Comparison of ENCODE assay signal across 35 cellular contexts in the genomic region with DNA sequence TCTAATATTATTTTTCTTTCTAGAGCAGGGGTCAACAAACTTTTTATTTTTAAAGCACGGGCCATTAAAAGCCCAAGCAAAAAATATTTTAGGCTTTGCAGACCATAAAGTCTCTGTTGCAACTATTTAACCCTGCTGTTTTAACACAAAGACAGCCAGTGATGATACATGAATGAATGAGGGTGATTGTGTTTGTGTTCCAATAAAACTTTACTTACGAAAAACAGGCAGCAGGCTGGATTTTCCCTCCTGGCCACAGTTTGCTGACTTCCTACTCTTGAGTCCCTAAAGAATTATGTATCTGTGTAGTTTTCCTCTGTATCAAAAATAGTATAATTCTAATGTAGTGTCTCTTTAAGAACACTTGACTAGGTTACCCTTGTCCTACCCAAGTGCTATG.
"Had no signal": no experiment of that assay in that cellular context is flagged by ENCODE, and none has a peak within 500 bp of the region (broad histone marks: within the 10 kb centered on the region; RNA-seq: fewer than 3 reads in every experiment).

No MANE protein-coding gene starts in this region.

- H3K4me1 Mint-ChIP-seq: activated B cell treated with CpG ODN at 0.5 μM for 24 hours; activated CD4-positive, alpha-beta T cell treated with anti-CD3 and anti-CD28 coated beads, Interleukin-2, amount 10 ng/mL, durations not matched to agents 24 days and 14 days; activated naive CD8-positive, alpha-beta T cell treated with anti-CD3 and anti-CD28 coated beads for 36 hours; activated T-helper 17 cell treated with anti-CD3 and anti-CD28 coated beads, Interleukin-2, amount 50 U/mL, for 72 hours had no signal

- ATAC-seq: activated CD8-positive, alpha-beta T cell treated with anti-CD3 and anti-CD28 coated beads for 36 hours; activated naive CD4-positive, alpha-beta T cell treated with anti-CD3 and anti-CD28 coated beads, Interleukin-2, amount 50 U/mL, for 72 hours; activated T-cell treated with anti-CD3 and anti-CD28 coated beads, Interleukin-2, amount 50 U/mL, for 4 hours; activated T-cell treated with anti-CD3 and anti-CD28 coated beads, Interleukin-2, amount 50 U/mL, for 72 hours; activated T-helper 17 cell treated with anti-CD3 and anti-CD28 coated beads, Interleukin-2, amount 50 U/mL, for 72 hours; body of pancreas had no signal

- H3K9me3 Mint-ChIP-seq: activated CD8-positive, alpha-beta T cell treated with anti-CD3 and anti-CD28 coated beads for 36 hours; activated naive CD4-positive, alpha-beta T cell treated with anti-CD3 and anti-CD28 coated beads for 36 hours had no signal

- FAIRE-seq: astrocyte, TTC549 had no signal

- H3K4me3 Mint-ChIP-seq: activated B cell treated with CpG ODN at 0.5 μM for 24 hours; activated CD4-positive, alpha-beta memory T cell treated with anti-CD3 and anti-CD28 coated beads for 36 hours; activated CD4-positive, alpha-beta T cell treated with anti-CD3 and anti-CD28 coated beads, Interleukin-2, amount 10 ng/mL, durations not matched to agents 24 days and 14 days; activated CD8-positive, alpha-beta T cell treated with anti-CD3 and anti-CD28 coated beads for 36 hours; activated naive CD4-positive, alpha-beta T cell treated with anti-CD3 and anti-CD28 coated beads for 36 hours; activated naive CD8-positive, alpha-beta T cell treated with anti-CD3 and anti-CD28 coated beads for 36 hours; activated T-cell treated with anti-CD3 and anti-CD28 coated beads, Interleukin-2, amount 50 U/mL, for 4 hours; activated T-cell treated with anti-CD3 and anti-CD28 coated beads, Interleukin-2, amount 50 U/mL, for 72 hours; activated T-helper 1 cell treated with anti-CD3 and anti-CD28 coated beads, Interleukin-12 subunit alpha, Interleukin-12 subunit beta, Interleukin-2, Interleukin-4 antibody, amounts not matched to agents 30 ng/mL and 10 ng/mL and 1 ng/mL, durations not matched to agents 14 hours and 24 hours and 36 hours; activated T-helper 17 cell treated with anti-CD3 and anti-CD28 coated beads, Interleukin-2, amount 50 U/mL, for 72 hours; T-helper 1 cell treated with Interleukin-12 subunit alpha and Interleukin-12 subunit beta and Interleukin-4 antibody, amounts not matched to agents 30 μg/mL and 1 μg/mL, for 36 hours; T-helper 2 cell treated with Interferon-gamma antibody and Interleukin-4, amounts not matched to agents 5 μg/mL and 100 μg/mL, for 36 hours had no signal

- H3K27ac Mint-ChIP-seq: activated B cell treated with CpG ODN at 0.5 μM for 24 hours; activated CD4-positive, alpha-beta memory T cell treated with anti-CD3 and anti-CD28 coated beads for 36 hours; activated CD4-positive, alpha-beta T cell treated with anti-CD3 and anti-CD28 coated beads, Interleukin-2, amount 10 ng/mL, durations not matched to agents 24 days and 14 days; activated CD8-positive, alpha-beta T cell treated with anti-CD3 and anti-CD28 coated beads for 36 hours; activated naive CD4-positive, alpha-beta T cell treated with anti-CD3 and anti-CD28 coated beads for 36 hours; activated naive CD4-positive, alpha-beta T cell treated with anti-CD3 and anti-CD28 coated beads, Interleukin-2, amount 50 U/mL, for 72 hours; activated naive CD8-positive, alpha-beta T cell treated with anti-CD3 and anti-CD28 coated beads for 36 hours; activated T-cell treated with anti-CD3 and anti-CD28 coated beads, Interleukin-2, amount 50 U/mL, for 72 hours; activated T-helper 1 cell treated with anti-CD3 and anti-CD28 coated beads, Interleukin-12 subunit alpha, Interleukin-12 subunit beta, Interleukin-2, Interleukin-4 antibody, amounts not matched to agents 30 ng/mL and 10 ng/mL and 1 ng/mL, durations not matched to agents 14 hours and 24 hours and 36 hours; activated T-helper 17 cell treated with anti-CD3 and anti-CD28 coated beads, Interleukin-2, amount 50 U/mL, for 72 hours; T-helper 1 cell treated with Interleukin-12 subunit alpha and Interleukin-12 subunit beta and Interleukin-4 antibody, amounts not matched to agents 30 μg/mL and 1 μg/mL, for 36 hours; T-helper 2 cell treated with Interferon-gamma antibody and Interleukin-4, amounts not matched to agents 5 μg/mL and 100 μg/mL, for 36 hours had no signal

- DNase-seq: activated B cell treated with CpG ODN at 0.5 μM for 24 hours; activated CD4-positive, alpha-beta memory T cell treated with anti-CD3 and anti-CD28 coated beads for 36 hours; activated CD4-positive, alpha-beta T cell treated with anti-CD3 and anti-CD28 coated beads for 4 hours; activated CD4-positive, alpha-beta T cell treated with anti-CD3 and anti-CD28 coated beads, Interleukin-2, amount 10 ng/mL, durations not matched to agents 24 days and 14 days; activated CD4-positive, alpha-beta T cell treated with anti-CD3 and anti-CD28 coated beads, Interleukin-2, amount 50 U/mL, for 1 hour; activated CD4-positive, alpha-beta T cell treated with anti-CD3 and anti-CD28 coated beads, Interleukin-2, amount 50 U/mL, for 4 hours; activated CD4-positive, CD25-positive, alpha-beta regulatory T cell treated with anti-CD3 and anti-CD28 coated beads, Interleukin-2, amount 50 U/mL, for 72 hours; activated CD8-positive, alpha-beta memory T cell treated with anti-CD3 and anti-CD28 coated beads, Interleukin-2, amount 50 U/mL, for 4 hours; activated CD8-positive, alpha-beta T cell treated with anti-CD3 and anti-CD28 coated beads for 36 hours; activated effector memory CD4-positive, alpha-beta T cell treated with anti-CD3 and anti-CD28 coated beads, Interleukin-2, amount 50 U/mL, for 16 hours; activated gamma-delta T cell treated with Interleukin-2 at 50 U/mL for 16 hours; activated naive CD4-positive, alpha-beta T cell; activated naive CD4-positive, alpha-beta T cell treated with anti-CD3 and anti-CD28 coated beads for 36 hours; activated naive CD4-positive, alpha-beta T cell treated with anti-CD3 and anti-CD28 coated beads, Interleukin-2, amount 50 U/mL, for 16 hours; activated naive CD8-positive, alpha-beta T cell treated with anti-CD3 and anti-CD28 coated beads for 36 hours; activated T-cell treated with anti-CD3 and anti-CD28 coated beads for 4 hours; activated T-cell treated with anti-CD3 and anti-CD28 coated beads, Interleukin-2, amount 50 U/mL, for 1 hour; activated T-cell treated with anti-CD3 and anti-CD28 coated beads, Interleukin-2, amount 50 U/mL, for 4 hours; activated T-cell treated with anti-CD3 and anti-CD28 coated beads, Interleukin-2, amount 50 U/mL, for 72 hours; adrenal gland; amniotic stem cell; aorta; body of pancreas; brain microvascular endothelial cell; central memory CD4-positive, alpha-beta T cell; T-helper 1 cell; T-helper 2 cell; T-helper 9 cell had no signal

- H3K36me3 Mint-ChIP-seq: activated CD4-positive, alpha-beta memory T cell treated with anti-CD3 and anti-CD28 coated beads for 36 hours; activated naive CD4-positive, alpha-beta T cell treated with anti-CD3 and anti-CD28 coated beads, Interleukin-2, amount 50 U/mL, for 72 hours; activated naive CD8-positive, alpha-beta T cell treated with anti-CD3 and anti-CD28 coated beads for 36 hours had no signal

- H3K27me3 Mint-ChIP-seq: activated B cell treated with CpG ODN at 0.5 μM for 24 hours; activated CD4-positive, alpha-beta memory T cell treated with anti-CD3 and anti-CD28 coated beads for 36 hours; activated CD4-positive, alpha-beta T cell treated with anti-CD3 and anti-CD28 coated beads, Interleukin-2, amount 10 ng/mL, durations not matched to agents 24 days and 14 days; activated CD8-positive, alpha-beta T cell treated with anti-CD3 and anti-CD28 coated beads for 36 hours; activated naive CD8-positive, alpha-beta T cell treated with anti-CD3 and anti-CD28 coated beads for 36 hours; activated T-helper 17 cell treated with anti-CD3 and anti-CD28 coated beads, Interleukin-2, amount 50 U/mL, for 72 hours had no signal
